Comparison of ENCODE assay signal across 1 cellular context in genomic region chr3:157088506-157089454, GRCh38.
TF ChIP-seq lines count a peak whose summit lies in the region.

No MANE protein-coding gene starts in this region.

TF ChIP-seq in HepG2, 621 proteins besides CTCF, POLR2A, EP300 and RAD21 (continued from another document):
- TF ChIP-seq ARID5B (CRISPR knock-in tag; IDR thresholded peaks at IDR 0.05), result no peak
- peak; percentile 84 for TF ChIP-seq TFDP2 (CRISPR knock-in tag; IDR thresholded peaks at IDR 0.05)
- peak; percentile 91 for TF ChIP-seq ZNF710 (CRISPR knock-in tag; IDR thresholded peaks at IDR 0.05; ENCODE audit: borderline replicate concordance)
- TF ChIP-seq JUNB (CRISPR knock-in tag; IDR thresholded peaks at IDR 0.05; ENCODE audit: borderline replicate concordance), result no peak
- TF ChIP-seq ATF4 (CRISPR knock-in tag; IDR thresholded peaks at IDR 0.05), result peak in 1 of 2 experiments; percentile 44; a peak in 1 of 4 replicates
- TF ChIP-seq SOX13 (IDR thresholded peaks at IDR 0.05), result no peak
- peak in 1 of 2 experiments; percentile 42; a peak in 2 of 4 replicates for TF ChIP-seq SOX13 (CRISPR knock-in tag; conservative IDR thresholded peaks at IDR 0.05 in 1 of 2, IDR thresholded peaks at IDR 0.05 in 1 of 2)
- peak; percentile 35; the same call in 1 of the 2 replicates for TF ChIP-seq MTF2 (CRISPR knock-in tag; IDR thresholded peaks at IDR 0.05; ENCODE audit: borderline replicate concordance)
- TF ChIP-seq ZNF451 (CRISPR knock-in tag; IDR thresholded peaks at IDR 0.05), result peak; percentile 86
